8 cellular contexts compared by ENCODE assay signal in genomic region chr9:34376596-34377401, GRCh38. TPM values are rescaled to one million over a fixed set of nuclear protein-coding genes. Genes with fewer than 3 reads are reported as not detected.
A peak's percentile ranks its signal among the peaks of the same experiment; 100 is the strongest.
DNase-seq lines count a peak whose midpoint lies in the region; ATAC-seq and TF ChIP-seq lines count a peak whose summit lies in the region.

TSS of gene MYORG (minus strand) at chr9:34376898. CDS start at chr9:34372943, 3,955 bp downstream.

- H3K27ac ChIP-seq in ascending aorta: peak within 1 kb of the TSS; percentile 74 to 78
- peak within 1 kb of the TSS; percentile 86 for H3K27ac ChIP-seq in rectal smooth muscle tissue (ENCODE audit: low read depth, low read length)
- H3K27ac ChIP-seq in aorta (ENCODE audit: low read depth in 1 of 2, low read length in 2 of 2): peak within 1 kb of the TSS in 1 of 2 donors; percentile 23

- no peak for TF ChIP-seq CTCF in ascending aorta (IDR thresholded peaks at IDR 0.05)

- intact Hi-C loops in ascending aorta (cut with DNase I): loop anchor here (2.0 to 5.0 kb wide), 3 partner anchors 82 to 198 kb away; partner anchors contain the start of genes DNAI1, FAM219A and UBAP1
- intact Hi-C loops in aorta (cut with DNase I): loop anchor here in 1 of 2 donors (1.0 to 5.0 kb wide), 2 partner anchors 47 to 124 kb away; partner anchors contain the start of genes KIF24 and NUDT2

- H3K36me3 ChIP-seq in ascending aorta (peaks cover 0 to 9% of the 10 kb centered on the region in 2 donors), rectal smooth muscle tissue (ENCODE audit: control insufficient read depth, insufficient read depth, low read length) (no peaks in the 10 kb centered on the region), aorta (ENCODE audit: control insufficient read depth in 1 of 2, insufficient read depth in 2 of 2, low read length in 1 of 2) (no peaks in the 10 kb centered on the region)

- peak; percentile 64 to 86 for DNase-seq in NCI-H187 (lab: John Stamatoyannopoulos, UW)
- DNase-seq in T-helper 2 cell: peak; percentile 91 to 97 (median 96)
- peak; percentile 88 to 97 for DNase-seq in ascending aorta (ENCODE audit: low spot score in 2 of 2)
- DNase-seq in hepatic stellate cell (ENCODE audit: low spot score): peak; percentile 94
- peak; percentile 96 for DNase-seq in aorta

- H3K27me3 ChIP-seq in ascending aorta (no peaks in the 10 kb centered on the region), rectal smooth muscle tissue (ENCODE audit: control insufficient read depth, insufficient read depth, low read length) (no peaks in the 10 kb centered on the region), aorta (ENCODE audit: control insufficient read depth in 1 of 2, insufficient read depth in 2 of 2, low read length in 1 of 2) (no peaks in the 10 kb centered on the region)

- ATAC-seq in GM18499 (IDR thresholded peaks at IDR 0.05; ENCODE audit: insufficient read depth, unreplicated experiment) (peak; percentile 62), HG02885 (IDR thresholded peaks at IDR 0.05; ENCODE audit: poor library complexity, unreplicated experiment) (peak; percentile 84), aorta (ENCODE audit: low FRiP score) (peak; percentile 91)

- peak within 1 kb of the TSS; percentile 87 for H3K9ac ChIP-seq in rectal smooth muscle tissue (ENCODE audit: low read length)

- H3K4me3 ChIP-seq in ascending aorta (peak within 1 kb of the TSS; percentile 85 to 86), rectal smooth muscle tissue (ENCODE audit: low read length) (peak within 1 kb of the TSS; percentile 91), aorta (ENCODE audit: low read length in 2 of 2) (peak within 1 kb of the TSS; percentile 39 to 56)

- 0% methylated on average over 48 to 54 of the region's 54 CpGs for WGBS in aorta, 2 donors

- H3K9me3 ChIP-seq in ascending aorta (no peaks in the 10 kb centered on the region), aorta (ENCODE audit: control insufficient read depth, low read length) (no peaks in the 10 kb centered on the region)

- H3K4me1 ChIP-seq in ascending aorta: peaks cover 7 to 16% of the 10 kb centered on the region in 2 donors
- H3K4me1 ChIP-seq in rectal smooth muscle tissue (ENCODE audit: control insufficient read depth, insufficient read depth, low read length): peaks cover 19% of the 10 kb centered on the region
- no peaks in the 10 kb centered on the region for H3K4me1 ChIP-seq in aorta (ENCODE audit: control insufficient read depth in 1 of 2, insufficient read depth in 2 of 2, low read length in 2 of 2)

RNA-seq across cellular contexts. Expression of gene MYORG, which starts in this region (rescaled TPM):
- 11.0 TPM for total RNA-seq in ascending aorta
- 1 to 10 TPM; 6.1 to 9.6 TPM for total RNA-seq in aorta
- 1 to 10 TPM; 1.6 to 2.1 TPM for polyA plus RNA-seq in aorta
